In the genomic region with DNA sequence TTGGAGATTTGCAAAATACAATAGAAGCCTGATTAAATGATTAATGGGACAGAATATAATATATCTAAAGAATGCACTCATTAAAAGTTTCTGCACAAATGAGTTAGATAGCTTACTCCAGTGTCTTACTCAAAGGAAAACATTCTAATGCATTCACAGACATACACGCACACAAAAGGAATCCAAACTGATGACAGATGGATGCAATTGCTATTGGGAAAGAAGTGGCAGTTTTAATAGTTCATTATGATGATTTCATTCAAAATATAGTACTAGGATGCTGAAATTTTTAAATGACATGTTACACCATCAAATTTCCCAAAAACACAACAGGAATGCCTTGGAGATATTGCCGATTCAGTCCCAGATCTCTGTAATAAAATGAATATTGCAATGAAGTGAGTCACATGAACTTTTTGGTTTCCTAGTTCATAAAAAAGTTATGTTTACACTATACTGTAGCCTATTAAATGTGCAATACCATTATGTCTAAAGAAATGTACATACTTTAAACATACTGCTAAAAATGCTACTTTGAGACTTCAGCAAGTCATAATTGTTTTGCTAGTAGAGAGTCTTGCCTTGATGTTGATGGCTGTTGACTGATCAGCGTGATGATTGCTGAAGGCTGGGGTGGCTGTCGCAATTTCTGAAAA, we compare ENCODE assay signal across 18 cellular contexts. TPM values are rescaled to one million over a fixed set of nuclear protein-coding genes. Genes with fewer than 3 reads are reported as not detected.
DNase-seq lines count a peak whose midpoint lies in the region; ATAC-seq, FAIRE-seq and TF ChIP-seq lines count a peak whose summit lies in the region.
"Had no signal": no experiment of that assay in that cellular context is flagged by ENCODE, and none has a peak within 500 bp of the region (broad histone marks: within the 10 kb centered on the region; RNA-seq: fewer than 3 reads in every experiment).

No MANE protein-coding gene starts in this region.

- peak; percentile 74 for DNase-seq in MCF 10A (ENCODE audit: unreplicated experiment)
- DNase-seq in mammary epithelial cell = no peak
- peak; percentile 93 for DNase-seq in astrocyte (ENCODE audit: low read depth)
- peak; percentile 86 for DNase-seq in fibroblast of villous mesenchyme (ENCODE audit: low read depth)
- no peak for DNase-seq in NCI-H82 (lab: John Stamatoyannopoulos, UW)
- no peak for DNase-seq in SJCRH30
- no peak for DNase-seq in DMS79 (lab: John Stamatoyannopoulos, UW)
- DNase-seq: activated B cell treated with CpG ODN at 0.5 μM for 24 hours; activated CD8-positive, alpha-beta memory T cell treated with anti-CD3 and anti-CD28 coated beads, Interleukin-2, amount 10 ng/mL, durations not matched to agents 7 days and 5 days; T-helper 1 cell had no signal

- H3K9me3 ChIP-seq in mammary epithelial cell (replicated peaks; ENCODE audit: insufficient read depth, low read length) = no peaks in the 10 kb centered on the region
- no peaks in the 10 kb centered on the region for H3K9me3 ChIP-seq in astrocyte (ENCODE audit: insufficient read depth, low read depth, low read length)
- H3K9me3 ChIP-seq in SJCRH30 (replicated peaks) = no peaks in the 10 kb centered on the region
- H3K9me3 ChIP-seq: HAP-1, right atrium auricular region, suprapubic skin had no signal

- no peak for ATAC-seq in GM19452 (IDR thresholded peaks at IDR 0.05; ENCODE audit: unreplicated experiment)
- ATAC-seq: activated CD8-positive, alpha-beta memory T cell treated with anti-CD3 and anti-CD28 coated beads, Interleukin-2, amount 10 ng/mL, durations not matched to agents 7 days and 5 days had no signal

- BruUV-seq in MCF 10A (replicated peaks; lab: Mats Ljungman, UMichigan) (no TSS peak), mammary epithelial cell (replicated peaks; lab: Mats Ljungman, UMichigan) (no TSS peak)

- H3K4me3 ChIP-seq in mammary epithelial cell (replicated peaks in 1 of 3; ENCODE audit: insufficient read depth in 1 of 3, low read depth in 2 of 3, low read length in 3 of 3) (no peak overlapping the region), astrocyte (ENCODE audit: insufficient read depth, low read depth, low read length) (no peak overlapping the region), fibroblast of villous mesenchyme (ENCODE audit: low read depth, low read length) (no peak overlapping the region), SJCRH30 (no peak overlapping the region)
- H3K4me3 ChIP-seq: HAP-1, right atrium auricular region, suprapubic skin had no signal

- H3K4me2 ChIP-seq in mammary epithelial cell (ENCODE audit: insufficient read depth, low read depth, low read length) (no peak overlapping the region), astrocyte (ENCODE audit: low read length) (peak overlapping the region; percentile 47)

- no peaks in the 10 kb centered on the region for H4K20me1 ChIP-seq in mammary epithelial cell (ENCODE audit: insufficient read depth, low read length)
- H4K20me1 ChIP-seq in astrocyte (ENCODE audit: insufficient read depth, low read length) = no peaks in the 10 kb centered on the region

- POLR2A ChIA-PET in MCF 10A (lab: Yijun Ruan, JAX) = interaction anchor here (0.8 to 4.0 kb wide), 15 partner anchors 9 to 146 kb away, joined by 3 to 36 read pairs (median 4); a partner anchor contains a TSS

- peak; percentile 92 for FAIRE-seq in astrocyte (lab: Jason Lieb, UNC)
- FAIRE-seq: frontal cortex had no signal

- H3K27me3 ChIP-seq in mammary epithelial cell (ENCODE audit: insufficient read depth, low read length) = no peaks in the 10 kb centered on the region
- H3K27me3 ChIP-seq in astrocyte (ENCODE audit: insufficient read depth, low read length) = no peaks in the 10 kb centered on the region
- H3K27me3 ChIP-seq in SJCRH30 = no peaks in the 10 kb centered on the region
- H3K27me3 ChIP-seq: right atrium auricular region, suprapubic skin had no signal

- dilution Hi-C loops in mammary epithelial cell (cut with HindIII; ENCODE audit: low sequenced_read_pairs) = no loop called here

- H3K27ac ChIP-seq in mammary epithelial cell (ENCODE audit: insufficient read depth, low read depth, low read length) (no peak overlapping the region), astrocyte (ENCODE audit: low read depth, low read length) (peak overlapping the region; percentile 74), SJCRH30 (no peak overlapping the region)
- H3K27ac ChIP-seq: 22Rv1, right atrium auricular region, suprapubic skin had no signal

- WGBS in mammary epithelial cell (ENCODE audit: low coverage, missing lambda C conversion rate) = 91% methylated on average over 4 of the region's 4 CpGs

- TF ChIP-seq CTCF in MCF 10A (IDR thresholded peaks at IDR 0.05; ENCODE audit: unreplicated experiment) (no peak), mammary epithelial cell (conservative IDR thresholded peaks at IDR 0.05 in 1 of 2, IDR thresholded peaks at IDR 0.05 in 1 of 2; ENCODE audit: extremely low read depth in 1 of 2, insufficient read depth in 1 of 2, low read depth in 1 of 2, low read length in 2 of 2) (no peak), astrocyte (IDR thresholded peaks at IDR 0.05; ENCODE audit: insufficient read depth, low read depth, low read length) (no peak), fibroblast of villous mesenchyme (IDR thresholded peaks at IDR 0.05; ENCODE audit: insufficient read depth, low read depth, low read length) (no peak)

- H3K4me3 Mint-ChIP-seq in MCF 10A (ENCODE audit: unreplicated experiment) (peak overlapping the region; percentile 35), astrocyte (ENCODE audit: unreplicated experiment) (no peak overlapping the region)
- H3K4me3 Mint-ChIP-seq: activated B cell treated with CpG ODN at 0.5 μM for 24 hours; activated CD8-positive, alpha-beta memory T cell treated with anti-CD3 and anti-CD28 coated beads, Interleukin-2, amount 10 ng/mL, durations not matched to agents 7 days and 5 days; brain; neural crest cell had no signal

- intact Hi-C loops in MCF 10A (cut with micrococcal nuclease) (loop anchor here (1.0 kb wide), 1 partner anchor 13 kb away; no protein-coding TSS in a partner anchor), mammary epithelial cell (cut with micrococcal nuclease) (no loop called here)

- peaks cover 34% of the 10 kb centered on the region for H3K4me1 Mint-ChIP-seq in MCF 10A (ENCODE audit: insufficient read depth, unreplicated experiment)
- H3K4me1 Mint-ChIP-seq in astrocyte (ENCODE audit: low read depth, unreplicated experiment) = peaks cover 22% of the 10 kb centered on the region
- H3K4me1 Mint-ChIP-seq: activated B cell treated with CpG ODN at 0.5 μM for 24 hours; activated CD8-positive, alpha-beta memory T cell treated with anti-CD3 and anti-CD28 coated beads, Interleukin-2, amount 10 ng/mL, durations not matched to agents 7 days and 5 days; neural crest cell had no signal

- H3K27me3 Mint-ChIP-seq in MCF 10A (ENCODE audit: insufficient read depth, unreplicated experiment) = no peaks in the 10 kb centered on the region
- H3K27me3 Mint-ChIP-seq in astrocyte (ENCODE audit: low read depth, unreplicated experiment) = no peaks in the 10 kb centered on the region

- H3K9ac ChIP-seq in mammary epithelial cell (ENCODE audit: insufficient read depth, low read length) (no peak overlapping the region), astrocyte (ENCODE audit: low read length) (peak overlapping the region; percentile 28)

- H3K9me3 Mint-ChIP-seq in MCF 10A (ENCODE audit: unreplicated experiment) = no peaks in the 10 kb centered on the region
- no peaks in the 10 kb centered on the region for H3K9me3 Mint-ChIP-seq in astrocyte (ENCODE audit: unreplicated experiment)
- H3K9me3 Mint-ChIP-seq: activated B cell treated with CpG ODN at 0.5 μM for 24 hours, neural crest cell had no signal

- CTCF ChIA-PET in MCF 10A (lab: Yijun Ruan, JAX) = interaction anchor here (0.6 to 1.6 kb wide), 4 partner anchors 20 to 187 kb away, joined by 3 to 4 read pairs (median 3); no protein-coding TSS in a partner anchor
- CTCF ChIA-PET in mammary epithelial cell (lab: Charles Lee; ENCODE audit: low non-redundant PET) = no interaction called here

- H3K36me3 Mint-ChIP-seq in MCF 10A (ENCODE audit: insufficient read depth, unreplicated experiment) = no peaks in the 10 kb centered on the region
- no peaks in the 10 kb centered on the region for H3K36me3 Mint-ChIP-seq in astrocyte (ENCODE audit: low read depth, unreplicated experiment)
- H3K36me3 Mint-ChIP-seq: activated CD8-positive, alpha-beta memory T cell treated with anti-CD3 and anti-CD28 coated beads, Interleukin-2, amount 10 ng/mL, durations not matched to agents 7 days and 5 days had no signal

- peak overlapping the region; percentile 86 for H3K27ac Mint-ChIP-seq in MCF 10A (ENCODE audit: low read depth, unreplicated experiment)
- peak overlapping the region; percentile 34 for H3K27ac Mint-ChIP-seq in astrocyte (ENCODE audit: unreplicated experiment)
- H3K27ac Mint-ChIP-seq: activated B cell treated with CpG ODN at 0.5 μM for 24 hours; activated CD8-positive, alpha-beta memory T cell treated with anti-CD3 and anti-CD28 coated beads, Interleukin-2, amount 10 ng/mL, durations not matched to agents 7 days and 5 days had no signal

- no peaks in the 10 kb centered on the region for H3K79me2 ChIP-seq in mammary epithelial cell (ENCODE audit: insufficient read depth, low read length)
- no peaks in the 10 kb centered on the region for H3K79me2 ChIP-seq in astrocyte (ENCODE audit: insufficient read depth, low read length)

- in situ Hi-C loops in mammary epithelial cell (cut with MboI; ENCODE audit: low sequenced_read_pairs in 2 of 2) = no loop called here

- peaks cover 31% of the 10 kb centered on the region for H3K4me1 ChIP-seq in mammary epithelial cell (ENCODE audit: insufficient read depth, low read length)
- peaks cover 21% of the 10 kb centered on the region for H3K4me1 ChIP-seq in astrocyte (ENCODE audit: insufficient read depth, low read length)
- H3K4me1 ChIP-seq in SJCRH30 = peaks cover 19% of the 10 kb centered on the region

- H2AFZ ChIP-seq in mammary epithelial cell (ENCODE audit: low read depth, low read length) (no peak overlapping the region), astrocyte (ENCODE audit: low read depth, low read length) (no peak overlapping the region)

- H3K36me3 ChIP-seq in mammary epithelial cell (ENCODE audit: insufficient read depth, low read length) (no peaks in the 10 kb centered on the region), astrocyte (ENCODE audit: insufficient read depth, low read length) (no peaks in the 10 kb centered on the region), SJCRH30 (no peaks in the 10 kb centered on the region)
- H3K36me3 ChIP-seq: HAP-1, right atrium auricular region, suprapubic skin had no signal

RNA-seq across cellular contexts. Expression of a gene that starts 45.5 kb away (rescaled TPM):
- total RNA-seq in MCF 10A (2022) (4.7 and 8.3 TPM in 2 replicates), mammary epithelial cell (10 to 100 TPM in 1 of 2 donors, 1 to 10 TPM in 1; 4.3 to 13.0 TPM), astrocyte (4.5 and 4.7 TPM in 2 replicates), fibroblast of villous mesenchyme (3.9 and 4.7 TPM in 2 replicates)
- polyA plus RNA-seq in mammary epithelial cell = 2.6 TPM
- 1.0 TPM for polyA minus RNA-seq in mammary epithelial cell
- 3.5 and 4.2 TPM in 2 replicates for total RNA-seq in SJCRH30 (2014; rRNA removed; shearing (Covaris generic))

RNA-seq across cellular contexts. Expression of a gene that starts 48.7 kb away (rescaled TPM):
- total RNA-seq in MCF 10A (2022) (132 and 134 TPM in 2 replicates), mammary epithelial cell (10 to 100 TPM; 17.3 to 30.6 TPM), astrocyte (30.5 and 38.4 TPM in 2 replicates), fibroblast of villous mesenchyme (66.0 and 176 TPM in 2 replicates)
- 3.7 TPM for polyA plus RNA-seq in mammary epithelial cell
- polyA minus RNA-seq in mammary epithelial cell = 7.7 TPM
- total RNA-seq in SJCRH30 (2014; rRNA removed; shearing (Covaris generic)) = 11.1 and 11.7 TPM in 2 replicates

Comparison
In these comparisons a context has a peak if more than half of its experiments do, and no peak if none do; other contexts are left out.
1. DNase-seq: peak in MCF 10A (single experiment), astrocyte (single experiment) and fibroblast of villous mesenchyme (single experiment); none in mammary epithelial cell (single experiment), NCI-H82 (single experiment), SJCRH30 (0 of 2) and DMS79 (single experiment).